ENCODE assay signal across 16 cellular contexts in the genomic region with DNA sequence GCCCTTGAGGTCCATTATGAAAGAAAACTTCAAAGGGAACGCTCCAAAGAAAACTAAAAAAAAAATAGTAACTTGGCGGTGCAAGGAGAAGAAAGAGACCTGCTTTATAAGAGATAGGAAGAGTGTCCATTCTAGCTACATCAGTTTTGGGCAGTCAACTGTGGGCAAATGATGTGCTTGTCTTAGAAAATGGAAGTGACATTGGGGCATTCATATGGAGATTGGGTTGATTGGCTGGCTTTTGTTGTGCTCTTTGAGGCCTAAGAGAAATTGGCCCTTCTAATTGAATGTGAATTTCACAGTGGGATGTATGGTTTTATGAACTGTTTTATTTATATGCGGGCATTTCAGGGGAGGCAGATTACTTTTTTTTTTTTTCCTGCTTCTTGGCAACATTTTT.
"Had no signal": no experiment of that assay in that cellular context is flagged by ENCODE, and none has a peak within 500 bp of the region (broad histone marks: within the 10 kb centered on the region; RNA-seq: fewer than 3 reads in every experiment).

No MANE protein-coding gene starts in this region.

- H3K9me3 Mint-ChIP-seq: activated CD4-positive, alpha-beta memory T cell treated with anti-CD3 and anti-CD28 coated beads for 36 hours; activated naive CD4-positive, alpha-beta T cell treated with anti-CD3 and anti-CD28 coated beads, Interleukin-2, amount 50 U/mL, for 72 hours; activated T-helper 1 cell treated with anti-CD3 and anti-CD28 coated beads, Interleukin-12 subunit alpha, Interleukin-12 subunit beta, Interleukin-2, Interleukin-4 antibody, amounts not matched to agents 30 ng/mL and 10 ng/mL and 1 ng/mL, durations not matched to agents 14 hours and 24 hours and 36 hours; T-helper 2 cell treated with Interferon-gamma antibody and Interleukin-4, amounts not matched to agents 5 μg/mL and 100 μg/mL, for 36 hours had no signal

- H3K4me3 Mint-ChIP-seq: activated CD4-positive, alpha-beta memory T cell treated with anti-CD3 and anti-CD28 coated beads for 36 hours; activated CD4-positive, alpha-beta T cell treated with anti-CD3 and anti-CD28 coated beads for 36 hours; activated T-helper 1 cell treated with anti-CD3 and anti-CD28 coated beads, Interleukin-12 subunit alpha, Interleukin-12 subunit beta, Interleukin-2, Interleukin-4 antibody, amounts not matched to agents 30 ng/mL and 10 ng/mL and 1 ng/mL, durations not matched to agents 14 hours and 24 hours and 36 hours; T-helper 2 cell treated with Interferon-gamma antibody and Interleukin-4, amounts not matched to agents 5 μg/mL and 100 μg/mL, for 36 hours had no signal

- H3K27ac Mint-ChIP-seq: activated CD4-positive, alpha-beta memory T cell treated with anti-CD3 and anti-CD28 coated beads for 36 hours; activated CD4-positive, alpha-beta T cell treated with anti-CD3 and anti-CD28 coated beads for 36 hours; activated T-helper 1 cell treated with anti-CD3 and anti-CD28 coated beads, Interleukin-12 subunit alpha, Interleukin-12 subunit beta, Interleukin-2, Interleukin-4 antibody, amounts not matched to agents 30 ng/mL and 10 ng/mL and 1 ng/mL, durations not matched to agents 14 hours and 24 hours and 36 hours; T-helper 2 cell treated with Interferon-gamma antibody and Interleukin-4, amounts not matched to agents 5 μg/mL and 100 μg/mL, for 36 hours had no signal

- H3K4me3 ChIP-seq: adrenal gland, esophagus muscularis mucosa, thyroid gland had no signal

- H3K4me1 Mint-ChIP-seq: activated CD4-positive, alpha-beta T cell treated with anti-CD3 and anti-CD28 coated beads for 36 hours had no signal

- H3K36me3 ChIP-seq: adrenal gland, esophagus muscularis mucosa, thyroid gland had no signal

- H3K36me3 Mint-ChIP-seq: activated CD4-positive, alpha-beta memory T cell treated with anti-CD3 and anti-CD28 coated beads for 36 hours; activated naive CD4-positive, alpha-beta T cell treated with anti-CD3 and anti-CD28 coated beads, Interleukin-2, amount 50 U/mL, for 72 hours had no signal

- ATAC-seq: activated CD4-positive, alpha-beta T cell treated with anti-CD3 and anti-CD28 coated beads for 36 hours; activated naive CD4-positive, alpha-beta T cell treated with anti-CD3 and anti-CD28 coated beads, Interleukin-2, amount 50 U/mL, for 72 hours; left lobe of liver; right cardiac atrium had no signal

- H3K9me3 ChIP-seq: adrenal gland, esophagus muscularis mucosa, thyroid gland had no signal

- H3K4me1 ChIP-seq: adrenal gland had no signal

- H3K27me3 Mint-ChIP-seq: activated CD4-positive, alpha-beta memory T cell treated with anti-CD3 and anti-CD28 coated beads for 36 hours; activated CD4-positive, alpha-beta T cell treated with anti-CD3 and anti-CD28 coated beads for 36 hours had no signal

- DNase-seq: activated CD4-positive, alpha-beta memory T cell treated with anti-CD3 and anti-CD28 coated beads for 36 hours; activated CD4-positive, alpha-beta T cell treated with anti-CD3 and anti-CD28 coated beads for 36 hours; activated gamma-delta T cell treated with Interleukin-2 at 50 U/mL for 16 hours; activated T-cell treated with anti-CD3 and anti-CD28 coated beads for 4 hours; adrenal gland; effector CD4-positive, alpha-beta T cell; kidney; right cardiac atrium; stimulated activated CD4-positive, alpha-beta T cell treated with anti-CD3 and anti-CD28 coated beads, Interleukin-2, amount 100 ng/mL, for 24 hours; stimulated activated naive CD4-positive, alpha-beta T cell treated with Interleukin-2 at 50 U/mL for 16 hours; thyroid gland had no signal

- H3K27me3 ChIP-seq: adrenal gland, esophagus muscularis mucosa, thyroid gland had no signal

- H3K27ac ChIP-seq: adrenal gland, esophagus muscularis mucosa, thyroid gland had no signal
